10 cellular contexts compared by ENCODE assay signal in genomic region chr1:223635236-223635635, GRCh38. TPM values are rescaled to one million over a fixed set of nuclear protein-coding genes. Genes with fewer than 3 reads are reported as not detected.
"Had no signal": no experiment of that assay in that cellular context is flagged by ENCODE, and none has a peak within 500 bp of the region (broad histone marks: within the 10 kb centered on the region; RNA-seq: fewer than 3 reads in every experiment).

No MANE protein-coding gene starts in this region.

- FAIRE-seq: HTR-8/SVneo had no signal

- H3K9me3 ChIP-seq: HAP-1 had no signal

- H3K36me3 ChIP-seq: HAP-1 had no signal

- H3K27ac ChIP-seq: GM23248 had no signal

- H2AFZ ChIP-seq: GM23248 had no signal

- H3K9me3 Mint-ChIP-seq: HFFc6 had no signal

- H3K4me3 ChIP-seq: GM23248, HAP-1 had no signal

- H3K36me3 Mint-ChIP-seq: IgD-negative memory B cell had no signal

- H3K4me3 Mint-ChIP-seq: HFFc6, IgD-negative memory B cell had no signal

- H3K27ac Mint-ChIP-seq: HFFc6, IgD-negative memory B cell had no signal

- H3K4me1 ChIP-seq: HAP-1 had no signal

- H3K9ac ChIP-seq: GM23248 had no signal

- DNase-seq: GM23248, GOT3, H7, HFFc6, KBM-7 had no signal

- ATAC-seq: HCT116 had no signal

RNA-seq across cellular contexts. Expression of gene CAPN8, which starts 30.3 kb away (rescaled TPM):
- total RNA-seq: GM23248, H4, H7, HFFc6 had no signal
- polyA plus RNA-seq: GM23248, IgD-negative memory B cell had no signal
